In the genomic region with DNA sequence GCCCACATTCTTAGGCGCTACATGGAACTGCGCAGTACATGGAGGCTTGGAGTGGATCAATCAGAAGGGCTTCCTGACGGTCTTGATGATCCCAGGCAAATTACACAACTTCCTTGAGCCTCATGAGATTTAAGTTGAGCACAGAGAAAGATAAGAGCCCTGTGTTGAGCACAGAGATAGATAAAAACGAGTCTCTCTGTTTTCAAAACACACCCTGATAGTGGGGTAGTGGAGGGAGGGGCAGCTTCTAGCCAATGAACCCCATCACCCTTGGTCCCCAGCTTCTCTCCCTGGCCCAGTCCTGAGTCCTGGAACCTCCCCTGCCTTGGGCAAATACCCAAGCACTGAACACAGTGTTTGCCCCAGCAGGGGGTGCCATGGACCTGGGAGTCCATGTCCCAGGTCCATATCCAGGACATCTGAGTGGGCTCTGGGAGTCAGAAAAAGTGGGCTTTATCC, we compare ENCODE assay signal across 1 cellular context.
TF ChIP-seq lines count a peak whose summit lies in the region.

No MANE protein-coding gene starts in this region.

TF ChIP-seq in K562, 482 proteins besides CTCF, POLR2A, EP300 and RAD21 (continued from another document and continues in another):
- TF ChIP-seq, protein P1, sequence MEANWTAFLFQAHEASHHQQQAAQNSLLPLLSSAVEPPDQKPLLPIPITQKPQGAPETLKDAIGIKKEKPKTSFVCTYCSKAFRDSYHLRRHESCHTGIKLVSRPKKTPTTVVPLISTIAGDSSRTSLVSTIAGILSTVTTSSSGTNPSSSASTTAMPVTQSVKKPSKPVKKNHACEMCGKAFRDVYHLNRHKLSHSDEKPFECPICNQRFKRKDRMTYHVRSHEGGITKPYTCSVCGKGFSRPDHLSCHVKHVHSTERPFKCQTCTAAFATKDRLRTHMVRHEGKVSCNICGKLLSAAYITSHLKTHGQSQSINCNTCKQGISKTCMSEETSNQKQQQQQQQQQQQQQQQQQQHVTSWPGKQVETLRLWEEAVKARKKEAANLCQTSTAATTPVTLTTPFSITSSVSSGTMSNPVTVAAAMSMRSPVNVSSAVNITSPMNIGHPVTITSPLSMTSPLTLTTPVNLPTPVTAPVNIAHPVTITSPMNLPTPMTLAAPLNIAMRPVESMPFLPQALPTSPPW (CRISPR knock-in tag; IDR thresholded peaks at IDR 0.05), result peak; percentile 87
- TF ChIP-seq CC2D1A (IDR thresholded peaks at IDR 0.05), result no peak
- TF ChIP-seq ZNF699 (CRISPR knock-in tag; IDR thresholded peaks at IDR 0.05; ENCODE audit: insufficient replicate concordance), result no peak
- TF ChIP-seq STAT5A (IDR thresholded peaks at IDR 0.05; ENCODE audit: borderline replicate concordance, low read length), result no peak
- TF ChIP-seq FOXA3 (CRISPR knock-in tag; conservative IDR thresholded peaks at IDR 0.05 in 1 of 2, IDR thresholded peaks at IDR 0.05 in 1 of 2), result no peak
- 0 out of 2 replicates have a peak, but pooled peaks have one; percentile 13 for TF ChIP-seq CTBP1 (IDR thresholded peaks at IDR 0.05; ENCODE audit: borderline replicate concordance)
- TF ChIP-seq BRF1 (IDR thresholded peaks at IDR 0.05; ENCODE audit: borderline replicate concordance, extremely low read depth, insufficient read length), result no peak
- TF ChIP-seq NFE2 (IDR thresholded peaks at IDR 0.05; ENCODE audit: low read depth), result no peak
- no peak for TF ChIP-seq ZNF212 (CRISPR knock-in tag; IDR thresholded peaks at IDR 0.05)
- no peak for TF ChIP-seq SMARCB1 (IDR thresholded peaks at IDR 0.05; ENCODE audit: insufficient read length, low read depth)
- TF ChIP-seq, protein P2, sequence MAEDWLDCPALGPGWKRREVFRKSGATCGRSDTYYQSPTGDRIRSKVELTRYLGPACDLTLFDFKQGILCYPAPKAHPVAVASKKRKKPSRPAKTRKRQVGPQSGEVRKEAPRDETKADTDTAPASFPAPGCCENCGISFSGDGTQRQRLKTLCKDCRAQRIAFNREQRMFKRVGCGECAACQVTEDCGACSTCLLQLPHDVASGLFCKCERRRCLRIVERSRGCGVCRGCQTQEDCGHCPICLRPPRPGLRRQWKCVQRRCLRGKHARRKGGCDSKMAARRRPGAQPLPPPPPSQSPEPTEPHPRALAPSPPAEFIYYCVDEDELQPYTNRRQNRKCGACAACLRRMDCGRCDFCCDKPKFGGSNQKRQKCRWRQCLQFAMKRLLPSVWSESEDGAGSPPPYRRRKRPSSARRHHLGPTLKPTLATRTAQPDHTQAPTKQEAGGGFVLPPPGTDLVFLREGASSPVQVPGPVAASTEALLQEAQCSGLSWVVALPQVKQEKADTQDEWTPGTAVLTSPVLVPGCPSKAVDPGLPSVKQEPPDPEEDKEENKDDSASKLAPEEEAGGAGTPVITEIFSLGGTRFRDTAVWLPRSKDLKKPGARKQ (CRISPR knock-in tag; IDR thresholded peaks at IDR 0.05), result no peak
- no peak for TF ChIP-seq ARID2 (IDR thresholded peaks at IDR 0.05)
- TF ChIP-seq FOXM1 (IDR thresholded peaks at IDR 0.05; ENCODE audit: low read depth), result no peak
- no peak for TF ChIP-seq FOXM1 (CRISPR knock-in tag; IDR thresholded peaks at IDR 0.05; ENCODE audit: low read depth)
- TF ChIP-seq SMAD2 (IDR thresholded peaks at IDR 0.05; ENCODE audit: low read depth, low read length), result no peak
- no peak for TF ChIP-seq HDAC6 (IDR thresholded peaks at IDR 0.05; ENCODE audit: low read depth, low read length)
- no peak for TF ChIP-seq CBX3 (IDR thresholded peaks at IDR 0.05; ENCODE audit: borderline replicate concordance in 1 of 2, low read length in 2 of 2)
- no peak for TF ChIP-seq CBX8 (IDR thresholded peaks at IDR 0.05; ENCODE audit: borderline replicate concordance, extremely low read depth, low read depth, low read length, poor library complexity, severe bottlenecking)
- TF ChIP-seq BCL6 (CRISPR knock-in tag; IDR thresholded peaks at IDR 0.05), result no peak
- TF ChIP-seq RB1 (IDR thresholded peaks at IDR 0.05; ENCODE audit: low read depth), result no peak
- TF ChIP-seq FOSL1 (tag; conservative IDR thresholded peaks at IDR 0.05), result no peak
- no peak for TF ChIP-seq NEUROD1 (IDR thresholded peaks at IDR 0.05; ENCODE audit: borderline replicate concordance, low read depth, low read length, partially characterized antibody)
- TF ChIP-seq TEAD2 (tag; IDR thresholded peaks at IDR 0.05), result no peak
- TF ChIP-seq CHD1 (IDR thresholded peaks at IDR 0.05; ENCODE audit: low read length), result no peak
- no peak for TF ChIP-seq FIP1L1 (IDR thresholded peaks at IDR 0.05; ENCODE audit: low read depth, low read length, poor library complexity, severe bottlenecking)
- TF ChIP-seq, protein P3, sequence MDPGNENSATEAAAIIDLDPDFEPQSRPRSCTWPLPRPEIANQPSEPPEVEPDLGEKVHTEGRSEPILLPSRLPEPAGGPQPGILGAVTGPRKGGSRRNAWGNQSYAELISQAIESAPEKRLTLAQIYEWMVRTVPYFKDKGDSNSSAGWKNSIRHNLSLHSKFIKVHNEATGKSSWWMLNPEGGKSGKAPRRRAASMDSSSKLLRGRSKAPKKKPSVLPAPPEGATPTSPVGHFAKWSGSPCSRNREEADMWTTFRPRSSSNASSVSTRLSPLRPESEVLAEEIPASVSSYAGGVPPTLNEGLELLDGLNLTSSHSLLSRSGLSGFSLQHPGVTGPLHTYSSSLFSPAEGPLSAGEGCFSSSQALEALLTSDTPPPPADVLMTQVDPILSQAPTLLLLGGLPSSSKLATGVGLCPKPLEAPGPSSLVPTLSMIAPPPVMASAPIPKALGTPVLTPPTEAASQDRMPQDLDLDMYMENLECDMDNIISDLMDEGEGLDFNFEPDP (CRISPR knock-in tag; IDR thresholded peaks at IDR 0.05), result no peak
- TF ChIP-seq ZNF217 (CRISPR knock-in tag; IDR thresholded peaks at IDR 0.05), result no peak
- TF ChIP-seq ZNF124 (CRISPR knock-in tag; IDR thresholded peaks at IDR 0.05), result no peak
- TF ChIP-seq DACH1 (IDR thresholded peaks at IDR 0.05; ENCODE audit: partially characterized antibody), result peak; percentile 5
- no peak for TF ChIP-seq ZNF507 (tag; conservative IDR thresholded peaks at IDR 0.05)
- no peak for TF ChIP-seq HOXB6 (CRISPR knock-in tag; IDR thresholded peaks at IDR 0.05; ENCODE audit: borderline replicate concordance)
- no peak for TF ChIP-seq POLR2AphosphoS5 (IDR thresholded peaks at IDR 0.05; ENCODE audit: control insufficient read depth, insufficient read depth, low read depth, low read length)
- TF ChIP-seq HNRNPLL (IDR thresholded peaks at IDR 0.05; ENCODE audit: low read depth, low read length, poor library complexity, severe bottlenecking), result no peak
- TF ChIP-seq CEBPG (CRISPR knock-in tag; IDR thresholded peaks at IDR 0.05), result no peak
- TF ChIP-seq CEBPG (tag; conservative IDR thresholded peaks at IDR 0.05 in 1 of 2, IDR thresholded peaks at IDR 0.05 in 1 of 2), result peak in 1 of 2 experiments; percentile 66; a peak in 3 of 4 replicates
- no peak for TF ChIP-seq ZNF146 (CRISPR knock-in tag; IDR thresholded peaks at IDR 0.05; ENCODE audit: unreplicated experiment)
- no peak for TF ChIP-seq KDM4B (IDR thresholded peaks at IDR 0.05; ENCODE audit: borderline replicate concordance in 2 of 2, low read depth in 1 of 2)
- TF ChIP-seq SIN3A (IDR thresholded peaks at IDR 0.05; ENCODE audit: borderline replicate concordance in 2 of 2, control insufficient read depth in 1 of 2, low read depth in 2 of 2, low read length in 2 of 2), result no peak
- TF ChIP-seq RBM34 (IDR thresholded peaks at IDR 0.05; ENCODE audit: borderline replicate concordance, insufficient read depth, low read length), result no peak
- peak; percentile 22; the same call in 1 of the 2 replicates for TF ChIP-seq SMARCA4 (IDR thresholded peaks at IDR 0.05)
- TF ChIP-seq HMGN3 (IDR thresholded peaks at IDR 0.05; ENCODE audit: borderline replicate concordance, extremely low read depth, insufficient read length, low read depth, low read length), result no peak
- TF ChIP-seq TARDBP (IDR thresholded peaks at IDR 0.05), result no peak
- no peak for TF ChIP-seq ZNF589 (CRISPR knock-in tag; IDR thresholded peaks at IDR 0.05; ENCODE audit: low read depth)
- no peak for TF ChIP-seq ZNF121 (CRISPR knock-in tag; conservative IDR thresholded peaks at IDR 0.05)
- TF ChIP-seq XRCC5 (IDR thresholded peaks at IDR 0.05; ENCODE audit: low read depth, low read length), result no peak
- no peak for TF ChIP-seq ZNF347 (CRISPR knock-in tag; IDR thresholded peaks at IDR 0.05; ENCODE audit: low read depth)
- no peak for TF ChIP-seq MCM2 (IDR thresholded peaks at IDR 0.05; ENCODE audit: low read depth)
- no peak for TF ChIP-seq SAP30 (IDR thresholded peaks at IDR 0.05; ENCODE audit: borderline replicate concordance, insufficient read depth, low read depth, low read length, poor library complexity, severe bottlenecking)
- TF ChIP-seq, protein P4, sequence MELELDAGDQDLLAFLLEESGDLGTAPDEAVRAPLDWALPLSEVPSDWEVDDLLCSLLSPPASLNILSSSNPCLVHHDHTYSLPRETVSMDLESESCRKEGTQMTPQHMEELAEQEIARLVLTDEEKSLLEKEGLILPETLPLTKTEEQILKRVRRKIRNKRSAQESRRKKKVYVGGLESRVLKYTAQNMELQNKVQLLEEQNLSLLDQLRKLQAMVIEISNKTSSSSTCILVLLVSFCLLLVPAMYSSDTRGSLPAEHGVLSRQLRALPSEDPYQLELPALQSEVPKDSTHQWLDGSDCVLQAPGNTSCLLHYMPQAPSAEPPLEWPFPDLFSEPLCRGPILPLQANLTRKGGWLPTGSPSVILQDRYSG (tag; conservative IDR thresholded peaks at IDR 0.05; ENCODE audit: low read depth), result no peak
- TF ChIP-seq, protein P5, sequence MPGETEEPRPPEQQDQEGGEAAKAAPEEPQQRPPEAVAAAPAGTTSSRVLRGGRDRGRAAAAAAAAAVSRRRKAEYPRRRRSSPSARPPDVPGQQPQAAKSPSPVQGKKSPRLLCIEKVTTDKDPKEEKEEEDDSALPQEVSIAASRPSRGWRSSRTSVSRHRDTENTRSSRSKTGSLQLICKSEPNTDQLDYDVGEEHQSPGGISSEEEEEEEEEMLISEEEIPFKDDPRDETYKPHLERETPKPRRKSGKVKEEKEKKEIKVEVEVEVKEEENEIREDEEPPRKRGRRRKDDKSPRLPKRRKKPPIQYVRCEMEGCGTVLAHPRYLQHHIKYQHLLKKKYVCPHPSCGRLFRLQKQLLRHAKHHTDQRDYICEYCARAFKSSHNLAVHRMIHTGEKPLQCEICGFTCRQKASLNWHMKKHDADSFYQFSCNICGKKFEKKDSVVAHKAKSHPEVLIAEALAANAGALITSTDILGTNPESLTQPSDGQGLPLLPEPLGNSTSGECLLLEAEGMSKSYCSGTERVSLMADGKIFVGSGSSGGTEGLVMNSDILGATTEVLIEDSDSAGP (CRISPR knock-in tag; IDR thresholded peaks at IDR 0.05), result no peak
- TF ChIP-seq RFX1 (IDR thresholded peaks at IDR 0.05), result no peak
- TF ChIP-seq NR1H2 (CRISPR knock-in tag; IDR thresholded peaks at IDR 0.05), result no peak
- TF ChIP-seq TAL1 (IDR thresholded peaks at IDR 0.05), result peak; percentile 42; the same call in 1 of the 2 replicates
- no peak for TF ChIP-seq ZNF143 (CRISPR knock-in tag; IDR thresholded peaks at IDR 0.05)
- no peak for TF ChIP-seq MXI1 (IDR thresholded peaks at IDR 0.05; ENCODE audit: low read depth, low read length)
- TF ChIP-seq NONO (IDR thresholded peaks at IDR 0.05; ENCODE audit: low read depth in 2 of 2, low read length in 1 of 2), result no peak
- TF ChIP-seq DIDO1 (tag; IDR thresholded peaks at IDR 0.05; ENCODE audit: low read depth), result peak; percentile 57; the same call in 1 of the 2 replicates
- TF ChIP-seq, protein P6, sequence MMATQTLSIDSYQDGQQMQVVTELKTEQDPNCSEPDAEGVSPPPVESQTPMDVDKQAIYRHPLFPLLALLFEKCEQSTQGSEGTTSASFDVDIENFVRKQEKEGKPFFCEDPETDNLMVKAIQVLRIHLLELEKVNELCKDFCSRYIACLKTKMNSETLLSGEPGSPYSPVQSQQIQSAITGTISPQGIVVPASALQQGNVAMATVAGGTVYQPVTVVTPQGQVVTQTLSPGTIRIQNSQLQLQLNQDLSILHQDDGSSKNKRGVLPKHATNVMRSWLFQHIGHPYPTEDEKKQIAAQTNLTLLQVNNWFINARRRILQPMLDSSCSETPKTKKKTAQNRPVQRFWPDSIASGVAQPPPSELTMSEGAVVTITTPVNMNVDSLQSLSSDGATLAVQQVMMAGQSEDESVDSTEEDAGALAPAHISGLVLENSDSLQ (IDR thresholded peaks at IDR 0.05), result no peak
- TF ChIP-seq, protein P7, sequence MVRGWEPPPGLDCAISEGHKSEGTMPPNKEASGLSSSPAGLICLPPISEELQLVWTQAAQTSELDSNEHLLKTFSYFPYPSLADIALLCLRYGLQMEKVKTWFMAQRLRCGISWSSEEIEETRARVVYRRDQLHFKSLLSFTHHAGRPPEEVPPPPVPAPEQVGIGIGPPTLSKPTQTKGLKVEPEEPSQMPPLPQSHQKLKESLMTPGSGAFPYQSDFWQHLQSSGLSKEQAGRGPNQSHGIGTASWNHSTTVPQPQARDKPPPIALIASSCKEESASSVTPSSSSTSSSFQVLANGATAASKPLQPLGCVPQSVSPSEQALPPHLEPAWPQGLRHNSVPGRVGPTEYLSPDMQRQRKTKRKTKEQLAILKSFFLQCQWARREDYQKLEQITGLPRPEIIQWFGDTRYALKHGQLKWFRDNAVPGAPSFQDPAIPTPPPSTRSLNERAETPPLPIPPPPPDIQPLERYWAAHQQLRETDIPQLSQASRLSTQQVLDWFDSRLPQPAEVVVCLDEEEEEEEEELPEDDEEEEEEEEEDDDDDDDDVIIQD (CRISPR knock-in tag; IDR thresholded peaks at IDR 0.05), result no peak
- TF ChIP-seq FOS (IDR thresholded peaks at IDR 0.05; ENCODE audit: extremely low read depth, insufficient read length), result no peak
- TF ChIP-seq ZNF586 (CRISPR knock-in tag; conservative IDR thresholded peaks at IDR 0.05), result no peak
- TF ChIP-seq, protein P8, sequence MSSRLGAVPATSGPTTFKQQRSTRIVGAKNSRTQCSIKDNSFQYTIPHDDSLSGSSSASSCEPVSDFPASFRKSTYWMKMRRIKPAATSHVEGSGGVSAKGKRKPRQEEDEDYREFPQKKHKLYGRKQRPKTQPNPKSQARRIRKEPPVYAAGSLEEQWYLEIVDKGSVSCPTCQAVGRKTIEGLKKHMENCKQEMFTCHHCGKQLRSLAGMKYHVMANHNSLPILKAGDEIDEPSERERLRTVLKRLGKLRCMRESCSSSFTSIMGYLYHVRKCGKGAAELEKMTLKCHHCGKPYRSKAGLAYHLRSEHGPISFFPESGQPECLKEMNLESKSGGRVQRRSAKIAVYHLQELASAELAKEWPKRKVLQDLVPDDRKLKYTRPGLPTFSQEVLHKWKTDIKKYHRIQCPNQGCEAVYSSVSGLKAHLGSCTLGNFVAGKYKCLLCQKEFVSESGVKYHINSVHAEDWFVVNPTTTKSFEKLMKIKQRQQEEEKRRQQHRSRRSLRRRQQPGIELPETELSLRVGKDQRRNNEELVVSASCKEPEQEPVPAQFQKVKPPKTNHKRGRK (tag; IDR thresholded peaks at IDR 0.05), result no peak
- no peak for TF ChIP-seq MED1 (CRISPR knock-in tag; IDR thresholded peaks at IDR 0.05; ENCODE audit: borderline replicate concordance)
- TF ChIP-seq SREBF2 (CRISPR knock-in tag; IDR thresholded peaks at IDR 0.05), result no peak
- no peak for TF ChIP-seq ZSCAN29 (IDR thresholded peaks at IDR 0.05)
